1 cellular context compared by ENCODE assay signal in the genomic region with DNA sequence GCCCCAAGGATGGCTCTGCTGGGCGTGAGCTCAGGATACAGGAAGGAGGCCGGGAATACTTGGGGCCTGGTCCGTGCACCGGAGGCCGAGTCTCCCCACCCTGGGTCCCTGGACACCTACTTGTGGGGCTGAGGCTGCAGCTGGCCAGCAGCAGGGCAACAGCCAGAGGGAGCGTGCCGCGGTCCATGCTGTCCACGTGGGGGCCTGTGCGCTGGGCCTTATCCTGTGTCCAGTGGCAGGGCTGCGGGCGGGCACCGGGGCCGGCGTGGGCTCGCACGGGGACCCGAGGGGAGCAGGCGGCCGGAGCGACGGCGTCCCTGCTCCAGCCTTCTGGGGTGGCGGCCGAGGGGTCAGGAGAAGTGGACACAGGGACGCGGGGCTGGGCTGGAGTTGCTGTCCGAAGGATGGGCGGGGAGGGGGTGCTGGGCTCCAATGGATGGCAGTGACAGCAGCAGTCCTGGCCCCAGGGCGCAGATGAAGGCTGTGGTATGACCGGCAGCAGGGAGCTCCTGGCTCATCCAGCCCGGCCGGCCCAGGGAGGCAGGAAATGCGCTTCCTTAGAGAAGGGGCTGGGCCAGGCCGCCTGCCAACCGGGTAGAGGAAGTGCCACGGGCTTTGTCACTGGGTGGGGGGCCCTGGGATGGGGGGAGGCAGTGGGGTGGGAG.
TF ChIP-seq lines count a peak whose summit lies in the region.

TSS of gene ENG (minus strand) at position 490 of the 665 bp plus-strand sequence. CDS start at position 187, 303 bp downstream.

TF ChIP-seq in IMR-90, 13 proteins besides CTCF, POLR2A, EP300 and RAD21:
- TF ChIP-seq MXI1 (IDR thresholded peaks at IDR 0.05; ENCODE audit: borderline replicate concordance, low read depth, low read length) (peak; percentile 97), MAFK (IDR thresholded peaks at IDR 0.05; ENCODE audit: low read depth, low read length) (no peak), USF2 (IDR thresholded peaks at IDR 0.05; ENCODE audit: low read depth, low read length) (peak; percentile 56; the same call in 1 of the 2 replicates), RFX5 (IDR thresholded peaks at IDR 0.05; ENCODE audit: low read depth, low read length) (no peak)
- TF ChIP-seq, protein P1, sequence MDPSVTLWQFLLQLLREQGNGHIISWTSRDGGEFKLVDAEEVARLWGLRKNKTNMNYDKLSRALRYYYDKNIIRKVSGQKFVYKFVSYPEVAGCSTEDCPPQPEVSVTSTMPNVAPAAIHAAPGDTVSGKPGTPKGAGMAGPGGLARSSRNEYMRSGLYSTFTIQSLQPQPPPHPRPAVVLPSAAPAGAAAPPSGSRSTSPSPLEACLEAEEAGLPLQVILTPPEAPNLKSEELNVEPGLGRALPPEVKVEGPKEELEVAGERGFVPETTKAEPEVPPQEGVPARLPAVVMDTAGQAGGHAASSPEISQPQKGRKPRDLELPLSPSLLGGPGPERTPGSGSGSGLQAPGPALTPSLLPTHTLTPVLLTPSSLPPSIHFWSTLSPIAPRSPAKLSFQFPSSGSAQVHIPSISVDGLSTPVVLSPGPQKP (IDR thresholded peaks at IDR 0.05; ENCODE audit: borderline replicate concordance, low read depth, low read length): no peak
